ENCODE assay signal across 25 cellular contexts in genomic region chrX:10932842-10933440, GRCh38.
DNase-seq lines count a peak whose midpoint lies in the region; ATAC-seq, FAIRE-seq and TF ChIP-seq lines count a peak whose summit lies in the region.
"Had no signal": no experiment of that assay in that cellular context is flagged by ENCODE, and none has a peak within 500 bp of the region (broad histone marks: within the 10 kb centered on the region; RNA-seq: fewer than 3 reads in every experiment).

No MANE protein-coding gene starts in this region.

- DNase-seq in HFFc6 (peak; percentile 4), NCI-H446 treated with DMSO at 0.1 percent for 48 hours (lab: John Stamatoyannopoulos, UW) (peak; percentile 0), bronchial epithelial cell (ENCODE audit: low read depth) (peak; percentile 15), NCI-H128 (lab: John Stamatoyannopoulos, UW; ENCODE audit: unreplicated experiment) (no peak), KG1 (lab: John Stamatoyannopoulos, UW) (no peak)
- DNase-seq: activated CD4-positive, alpha-beta T cell treated with anti-CD3 and anti-CD28 coated beads, Interleukin-2, amount 50 U/mL, for 4 hours; activated naive CD8-positive, alpha-beta T cell treated with anti-CD3 and anti-CD28 coated beads, Interleukin-2, amount 50 U/mL, for 24 hours; activated T-cell treated with anti-CD3 and anti-CD28 coated beads, Interleukin-2, amount 50 U/mL, for 72 hours; C1 segment of cervical spinal cord; Caco-2; DMS53; GDM1; hypothalamus; left cardiac atrium; mucosa of descending colon; NCI-H1105 treated with DMSO at 0.1 percent for 48 hours; NCI-H2107; stimulated activated CD4-positive, alpha-beta T cell treated with anti-CD3 and anti-CD28 coated beads, Interleukin-15, amount 100 ng/mL, for 24 hours; stimulated activated CD4-positive, alpha-beta T cell treated with anti-CD3 and anti-CD28 coated beads, Interleukin-4, amount 100 ng/mL, for 4 hours; trophoblast cell had no signal

- H3K4me3 ChIP-seq in bronchial epithelial cell (ENCODE audit: low read depth, low read length), result no peak overlapping the region
- H3K4me3 ChIP-seq: lung, mucosa of descending colon, SJSA1 had no signal

- H3K36me3 Mint-ChIP-seq in HFFc6 (ENCODE audit: low read depth) (no peaks in the 10 kb centered on the region), nephron (ENCODE audit: low read depth) (no peaks in the 10 kb centered on the region)
- H3K36me3 Mint-ChIP-seq: natural killer cell treated with Interleukin-12 subunit alpha and Interleukin-12 subunit beta and Interleukin-15 and Interleukin-18, amount 100 ng/mL, for 72 hours had no signal

- H3K36me3 ChIP-seq in bronchial epithelial cell (ENCODE audit: control insufficient read depth, insufficient read depth, low read length), result no peaks in the 10 kb centered on the region
- H3K36me3 ChIP-seq: SJSA1 had no signal

- ATAC-seq in GM21825 (IDR thresholded peaks at IDR 0.05; ENCODE audit: unreplicated experiment), result no peak
- ATAC-seq: activated naive CD8-positive, alpha-beta T cell treated with anti-CD3 and anti-CD28 coated beads, Interleukin-2, amount 50 U/mL, for 24 hours; activated T-cell treated with anti-CD3 and anti-CD28 coated beads, Interleukin-2, amount 50 U/mL, for 72 hours; left cardiac atrium; mucosa of descending colon; natural killer cell treated with Interleukin-12 subunit alpha and Interleukin-12 subunit beta and Interleukin-15 and Interleukin-18, amount 100 ng/mL, for 72 hours had no signal

- H3K4me1 Mint-ChIP-seq in HFFc6 (ENCODE audit: low read depth) (peaks cover 17% of the 10 kb centered on the region), nephron (peaks cover 38% of the 10 kb centered on the region)
- H3K4me1 Mint-ChIP-seq: activated naive CD8-positive, alpha-beta T cell treated with anti-CD3 and anti-CD28 coated beads, Interleukin-2, amount 50 U/mL, for 24 hours had no signal

- H3K27ac Mint-ChIP-seq in HFFc6 (no peak overlapping the region), nephron (peak overlapping the region in 2 of 3 experiments; percentile 53 to 91)
- H3K27ac Mint-ChIP-seq: activated naive CD8-positive, alpha-beta T cell treated with anti-CD3 and anti-CD28 coated beads, Interleukin-2, amount 50 U/mL, for 24 hours; activated T-cell treated with anti-CD3 and anti-CD28 coated beads, Interleukin-2, amount 50 U/mL, for 72 hours; natural killer cell treated with Interleukin-12 subunit alpha and Interleukin-12 subunit beta and Interleukin-15 and Interleukin-18, amount 100 ng/mL, for 72 hours had no signal

- TF ChIP-seq CTCF in HFFc6 (IDR thresholded peaks at IDR 0.05) (no peak), bronchial epithelial cell (IDR thresholded peaks at IDR 0.05; ENCODE audit: insufficient read depth, low read length, severe bottlenecking) (no peak), nephron (IDR thresholded peaks at IDR 0.05; ENCODE audit: unreplicated experiment in 3 of 3) (no peak)

- no peak for FAIRE-seq in bronchial epithelial cell (lab: Jason Lieb, UNC)

- H3K27me3 Mint-ChIP-seq in HFFc6 (ENCODE audit: insufficient read depth) (peaks cover 1% of the 10 kb centered on the region), nephron (ENCODE audit: low read depth) (no peaks in the 10 kb centered on the region)
- H3K27me3 Mint-ChIP-seq: activated naive CD8-positive, alpha-beta T cell treated with anti-CD3 and anti-CD28 coated beads, Interleukin-2, amount 50 U/mL, for 24 hours; natural killer cell treated with Interleukin-12 subunit alpha and Interleukin-12 subunit beta and Interleukin-15 and Interleukin-18, amount 100 ng/mL, for 72 hours had no signal

- no peaks in the 10 kb centered on the region for H3K27me3 ChIP-seq in bronchial epithelial cell (ENCODE audit: control insufficient read depth, insufficient read depth, low read length)
- H3K27me3 ChIP-seq: SJSA1 had no signal

- H3K4me3 Mint-ChIP-seq in HFFc6, result no peak overlapping the region
- no peak overlapping the region for H3K4me3 Mint-ChIP-seq in nephron
- H3K4me3 Mint-ChIP-seq: activated naive CD8-positive, alpha-beta T cell treated with anti-CD3 and anti-CD28 coated beads, Interleukin-2, amount 50 U/mL, for 24 hours; activated T-cell treated with anti-CD3 and anti-CD28 coated beads, Interleukin-2, amount 50 U/mL, for 72 hours; natural killer cell treated with Interleukin-12 subunit alpha and Interleukin-12 subunit beta and Interleukin-15 and Interleukin-18, amount 100 ng/mL, for 72 hours had no signal

- no peaks in the 10 kb centered on the region for H3K9me3 Mint-ChIP-seq in HFFc6
- peaks cover 20% of the 10 kb centered on the region for H3K9me3 Mint-ChIP-seq in nephron

Comparison
In these comparisons a context has a peak if more than half of its experiments do, and no peak if none do; other contexts are left out.
1. DNase-seq: peak in HFFc6 (single experiment), NCI-H446 treated with DMSO at 0.1 percent for 48 hours (single experiment) and bronchial epithelial cell (single experiment); none in NCI-H128 (single experiment) and KG1 (single experiment).